ENCODE assay signal across 8 cellular contexts in genomic region chr1:172342584-172343245, GRCh38.
DNase-seq lines count a peak whose midpoint lies in the region; TF ChIP-seq lines count a peak whose summit lies in the region.

No MANE protein-coding gene starts in this region.

- no peak overlapping the region for H3K4ac ChIP-seq in trophoblast cell (ENCODE audit: low read depth, low read length)

- H3K9me3 ChIP-seq in colonic mucosa, result no peaks in the 10 kb centered on the region
- H3K9me3 ChIP-seq in thyroid gland, result no peaks in the 10 kb centered on the region
- H3K9me3 ChIP-seq in trophoblast cell (ENCODE audit: insufficient read depth, low read depth, low read length), result no peaks in the 10 kb centered on the region

- DNase-seq in SIG-M5 treated with dmso at 0.1 percent for 504 hours (lab: John Stamatoyannopoulos, UW; ENCODE audit: unreplicated experiment) (peak; percentile 25), SIG-M5 (lab: John Stamatoyannopoulos, UW) (no peak), colonic mucosa (no peak), thyroid gland (no peak), trophoblast cell (no peak), NCI-H2107 treated with DMSO at 0.1 percent for 48 hours (lab: John Stamatoyannopoulos, UW; ENCODE audit: unreplicated experiment) (no peak)
- no peak for DNase-seq in activated effector memory CD4-positive, alpha-beta T cell treated with Interleukin-2 at 50 U/mL for 16 hours

- TF ChIP-seq POLR2A in thyroid gland (IDR thresholded peaks at IDR 0.05), result no peak

- H2BK120ac ChIP-seq in trophoblast cell (ENCODE audit: insufficient read depth, low read length, poor library complexity), result no peak overlapping the region

- no peak overlapping the region for H2BK5ac ChIP-seq in trophoblast cell (ENCODE audit: low read depth, low read length, poor library complexity)

- H3K36me3 ChIP-seq in colonic mucosa (no peaks in the 10 kb centered on the region), thyroid gland (no peaks in the 10 kb centered on the region), trophoblast cell (ENCODE audit: control insufficient read depth in 1 of 2, insufficient read depth in 2 of 2, low read length in 2 of 2) (peaks cover 0 to 2% of the 10 kb centered on the region in 2 experiments)

- no peak overlapping the region for H2AFZ ChIP-seq in trophoblast cell (ENCODE audit: insufficient read depth, low read length, poor library complexity)

- H3K27me3 Mint-ChIP-seq in IgD-negative memory B cell, result no peaks in the 10 kb centered on the region

- no peak overlapping the region for H4K91ac ChIP-seq in trophoblast cell (ENCODE audit: low read depth, low read length)

- H3K4me2 ChIP-seq in trophoblast cell (ENCODE audit: low read length), result no peak overlapping the region

- peaks cover 2% of the 10 kb centered on the region for H3K79me1 ChIP-seq in trophoblast cell (ENCODE audit: low read length)

- H4K12ac ChIP-seq in trophoblast cell (ENCODE audit: low read depth, low read length), result no peak overlapping the region

- no peaks in the 10 kb centered on the region for H3K79me2 ChIP-seq in trophoblast cell (ENCODE audit: control insufficient read depth, insufficient read depth, low read length, poor library complexity)

- H4K8ac ChIP-seq in trophoblast cell (ENCODE audit: low read depth, low read length), result no peak overlapping the region

- peak overlapping the region; percentile 13 to 91 (median 61) for H3K27ac Mint-ChIP-seq in IgD-negative memory B cell

- peaks cover 3% of the 10 kb centered on the region for H3K36me3 Mint-ChIP-seq in IgD-negative memory B cell

- peak overlapping the region in 3 of 4 donors; percentile 69 to 89 (median 73) for H3K4me3 Mint-ChIP-seq in IgD-negative memory B cell

- H3K9me3 Mint-ChIP-seq in IgD-negative memory B cell, result peaks cover 4 to 21% (median 9%) of the 10 kb centered on the region in 3 donors

- H3K27ac ChIP-seq in colonic mucosa, result peak overlapping the region; percentile 43
- H3K27ac ChIP-seq in thyroid gland, result peak overlapping the region in 2 of 3 donors; percentile 78 to 87
- H3K27ac ChIP-seq in trophoblast cell (ENCODE audit: low read depth, low read length), result no peak overlapping the region

- H3K14ac ChIP-seq in trophoblast cell (ENCODE audit: low read length), result no peak overlapping the region

- H3K27me3 ChIP-seq in colonic mucosa (no peaks in the 10 kb centered on the region), thyroid gland (no peaks in the 10 kb centered on the region), trophoblast cell (ENCODE audit: insufficient read depth, low read length) (no peaks in the 10 kb centered on the region)

- H3K4me3 ChIP-seq in colonic mucosa (no peak overlapping the region), thyroid gland (replicated peaks in 1 of 3) (no peak overlapping the region), trophoblast cell (ENCODE audit: low read depth, low read length) (no peak overlapping the region)

- H3K4me1 ChIP-seq in colonic mucosa (no peaks in the 10 kb centered on the region), thyroid gland (peaks cover 21 to 26% of the 10 kb centered on the region in 2 donors), trophoblast cell (ENCODE audit: control insufficient read depth in 1 of 2, insufficient read depth in 2 of 2, low read length in 2 of 2) (peaks cover 0 to 3% of the 10 kb centered on the region in 2 experiments)

- peaks cover 52 to 67% (median 63%) of the 10 kb centered on the region in 3 donors for H3K4me1 Mint-ChIP-seq in IgD-negative memory B cell

- H2AK5ac ChIP-seq in trophoblast cell (ENCODE audit: low read length), result no peak overlapping the region

- H2BK12ac ChIP-seq in trophoblast cell (ENCODE audit: low read length), result no peak overlapping the region

- no peak overlapping the region for H3K18ac ChIP-seq in trophoblast cell (ENCODE audit: low read length)

- TF ChIP-seq CTCF in colonic mucosa (IDR thresholded peaks at IDR 0.05) (no peak), thyroid gland (IDR thresholded peaks at IDR 0.05) (no peak)

- intact Hi-C loops in colonic mucosa (cut with DNase I) (no loop called here), thyroid gland (cut with DNase I) (no loop called here)

- no peak overlapping the region for H3K23ac ChIP-seq in trophoblast cell (ENCODE audit: low read length)

- WGBS in thyroid gland, 2 donors, result 84 to 87% methylated on average over 4 of the region's 4 CpGs
- no CpG with 5 or more reads among the region's 4 CpGs for WGBS in trophoblast cell (ENCODE audit: extremely low coverage, insufficient coverage, insufficient read length)

- no peak overlapping the region for H3K9ac ChIP-seq in colonic mucosa (ENCODE audit: low read depth in 2 of 2, low read length in 2 of 2)
- H3K9ac ChIP-seq in trophoblast cell (ENCODE audit: low read length), result no peak overlapping the region
